ENCODE assay signal across 10 cellular contexts in genomic region chr3:133570139-133570936, GRCh38. TPM values are rescaled to one million over a fixed set of nuclear protein-coding genes. Genes with fewer than 3 reads are reported as not detected.
DNase-seq lines count a peak whose midpoint lies in the region; ATAC-seq and TF ChIP-seq lines count a peak whose summit lies in the region.
"Had no signal": no experiment of that assay in that cellular context is flagged by ENCODE, and none has a peak within 500 bp of the region (broad histone marks: within the 10 kb centered on the region; RNA-seq: fewer than 3 reads in every experiment).

No MANE protein-coding gene starts in this region.

- H3K36me3 Mint-ChIP-seq in activated naive CD4-positive, alpha-beta T cell treated with anti-CD3 and anti-CD28 coated beads, Interleukin-2, amount 50 U/mL, for 72 hours, result peaks cover 9 to 11% of the 10 kb centered on the region in 2 donors
- H3K36me3 Mint-ChIP-seq in brain (peaks cover 6% of the 10 kb centered on the region), type B pancreatic cell (peaks cover 7% of the 10 kb centered on the region)

- H3K27ac Mint-ChIP-seq in activated naive CD4-positive, alpha-beta T cell treated with anti-CD3 and anti-CD28 coated beads, Interleukin-2, amount 50 U/mL, for 72 hours, result peak overlapping the region; percentile 14 to 99
- H3K27ac Mint-ChIP-seq in brain (peak overlapping the region in 3 of 5 experiments; percentile 78 to 89 (median 88)), type B pancreatic cell (peak overlapping the region; percentile 98)

- peaks cover 15 to 46% of the 10 kb centered on the region in 2 donors for H3K4me1 ChIP-seq in left lung

- peak overlapping the region in 2 of 5 experiments; percentile 44 to 49 for H3K4me3 Mint-ChIP-seq in brain
- peak overlapping the region; percentile 75 for H3K4me3 Mint-ChIP-seq in type B pancreatic cell

- H3K36me3 ChIP-seq in left lung, result peaks cover 0 to 2% of the 10 kb centered on the region in 2 donors

- H3K9me3 Mint-ChIP-seq in activated naive CD4-positive, alpha-beta T cell treated with anti-CD3 and anti-CD28 coated beads, Interleukin-2, amount 50 U/mL, for 72 hours, result no peaks in the 10 kb centered on the region
- H3K9me3 Mint-ChIP-seq in brain (peaks cover 0 to 5% (median 0%) of the 10 kb centered on the region in 5 experiments), type B pancreatic cell (no peaks in the 10 kb centered on the region)

- H3K9me3 ChIP-seq in left lung, result no peaks in the 10 kb centered on the region

- peak overlapping the region; percentile 72 to 97 for H3K27ac ChIP-seq in left lung

- H3K27me3 ChIP-seq in left lung, result no peaks in the 10 kb centered on the region

- peaks cover 6% of the 10 kb centered on the region for H3K27me3 Mint-ChIP-seq in brain
- no peaks in the 10 kb centered on the region for H3K27me3 Mint-ChIP-seq in type B pancreatic cell

- TF ChIP-seq CTCF in brain (conservative IDR thresholded peaks at IDR 0.05) (no peak), left lung (IDR thresholded peaks at IDR 0.05) (no peak), type B pancreatic cell (conservative IDR thresholded peaks at IDR 0.05) (no peak)

- no peak overlapping the region for H3K4me3 ChIP-seq in left lung

- DNase-seq in activated naive CD4-positive, alpha-beta T cell treated with anti-CD3 and anti-CD28 coated beads, Interleukin-2, amount 50 U/mL, for 72 hours (ENCODE audit: low spot score in 2 of 2), result no peak
- DNase-seq in activated naive CD4-positive, alpha-beta T cell treated with Interleukin-2 at 50 U/mL for 16 hours, result no peak
- DNase-seq in left lung (no peak), type B pancreatic cell (ENCODE audit: extremely low spot score, unreplicated experiment) (no peak), NCI-H187 treated with DMSO at 0.1 percent for 48 hours (lab: John Stamatoyannopoulos, UW) (no peak), NCI-H1436 treated with DMSO at 0.1 percent for 48 hours (lab: John Stamatoyannopoulos, UW) (no peak)
- DNase-seq: DMS 273 treated with DMSO at 0.1 percent for 48 hours, NCI-H524 treated with DMSO at 0.1 percent for 48 hours had no signal

- ATAC-seq in activated naive CD4-positive, alpha-beta T cell treated with anti-CD3 and anti-CD28 coated beads, Interleukin-2, amount 50 U/mL, for 72 hours, result no peak
- peak; percentile 4 for ATAC-seq in left lung
- no peak for ATAC-seq in HG03521 (IDR thresholded peaks at IDR 0.05; ENCODE audit: unreplicated experiment)

- intact Hi-C loops in left lung (cut with DNase I), result no loop called here

- peaks cover 32% of the 10 kb centered on the region for H3K4me1 Mint-ChIP-seq in brain
- peaks cover 18% of the 10 kb centered on the region for H3K4me1 Mint-ChIP-seq in type B pancreatic cell (ENCODE audit: unreplicated experiment)

RNA-seq across cellular contexts. Expression of gene CDV3, which starts 3.1 kb away (rescaled TPM):
- 100 to 1,000 TPM; 195 to 200 TPM for total RNA-seq in activated naive CD4-positive, alpha-beta T cell treated with anti-CD3 and anti-CD28 coated beads, Interleukin-2, amount 50 U/mL, for 72 hours
- 61.4 TPM for polyA plus RNA-seq in brain (ENCODE audit: insufficient read depth, low read depth, low replicate concordance)
- total RNA-seq in left lung (100 to 1,000 TPM; 162 to 173 TPM), type B pancreatic cell (ENCODE audit: low replicate concordance) (153 and 162 TPM in 2 replicates)
